11 cellular contexts compared by ENCODE assay signal in genomic region chr17:45224671-45225050, GRCh38. TPM values are rescaled to one million over a fixed set of nuclear protein-coding genes. Genes with fewer than 3 reads are reported as not detected.
DNase-seq lines count a peak whose midpoint lies in the region; ATAC-seq and TF ChIP-seq lines count a peak whose summit lies in the region.
"Had no signal": no experiment of that assay in that cellular context is flagged by ENCODE, and none has a peak within 500 bp of the region (broad histone marks: within the 10 kb centered on the region; RNA-seq: fewer than 3 reads in every experiment).

No MANE protein-coding gene starts in this region.

- no peaks in the 10 kb centered on the region for H3K27me3 Mint-ChIP-seq in activated CD4-positive, alpha-beta memory T cell treated with anti-CD3 and anti-CD28 coated beads for 36 hours
- no peaks in the 10 kb centered on the region for H3K27me3 Mint-ChIP-seq in stimulated activated naive CD8-positive, alpha-beta T cell treated with anti-CD3 and anti-CD28 coated beads, Interleukin-15, amount 100 ng/mL, for 72 hours

- H3K4me1 ChIP-seq in heart right ventricle = peaks cover 30 to 86% (median 65%) of the 10 kb centered on the region in 9 donors

- H3K27ac Mint-ChIP-seq in activated CD4-positive, alpha-beta memory T cell treated with anti-CD3 and anti-CD28 coated beads for 36 hours = peak overlapping the region; percentile 100
- peak overlapping the region; percentile 95 to 100 for H3K27ac Mint-ChIP-seq in stimulated activated naive CD8-positive, alpha-beta T cell treated with anti-CD3 and anti-CD28 coated beads, Interleukin-15, amount 100 ng/mL, for 72 hours

- H3K36me3 Mint-ChIP-seq in activated CD4-positive, alpha-beta memory T cell treated with anti-CD3 and anti-CD28 coated beads for 36 hours = peaks cover 47% of the 10 kb centered on the region

- H3K4me3 ChIP-seq in heart right ventricle = peak overlapping the region in 4 of 10 donors; percentile 51 to 71 (median 70)

- no peaks in the 10 kb centered on the region for H3K27me3 ChIP-seq in heart right ventricle

- peak overlapping the region in 9 of 10 donors; percentile 10 to 91 (median 73) for H3K27ac ChIP-seq in heart right ventricle

- H3K9me3 ChIP-seq in heart right ventricle = no peaks in the 10 kb centered on the region

- ATAC-seq in heart right ventricle (peak in 1 of 8 donors; percentile 3), GM18517 (IDR thresholded peaks at IDR 0.05; ENCODE audit: unreplicated experiment) (no peak), HG03039 (IDR thresholded peaks at IDR 0.05; ENCODE audit: unreplicated experiment) (no peak)
- no peak for ATAC-seq in stimulated activated naive CD8-positive, alpha-beta T cell treated with anti-CD3 and anti-CD28 coated beads, Interleukin-15, amount 100 ng/mL, for 72 hours

- intact Hi-C loops in activated CD4-positive, alpha-beta memory T cell treated with anti-CD3 and anti-CD28 coated beads for 36 hours (cut with micrococcal nuclease) = loop anchor here (5.0 kb wide), 1 partner anchor 162 kb away; the partner anchor contains the start of gene NMT1
- intact Hi-C loops in heart right ventricle (cut with DNase I) = loop anchor here in 5 of 10 donors (5.0 to 10.0 kb wide), 4 partner anchors 50 to 163 kb away; partner anchors contain the start of gene MAP3K14 (in 1 of the 5)

- 74 to 77% methylated on average over 9 of the region's 9 CpGs for WGBS in heart right ventricle, 2 donors

- no peak for TF ChIP-seq CTCF in heart right ventricle (IDR thresholded peaks at IDR 0.05)

- CTCF ChIA-PET in activated CD4-positive, alpha-beta memory T cell treated with anti-CD3 and anti-CD28 coated beads for 36 hours (lab: Charles Lee) = interaction anchor here (6.4 to 13.8 kb wide), 2 partner anchors 9 to 75 kb away, joined by 38 to 488 read pairs; partner anchors contain the start of gene HEXIM1

- DNase-seq in activated CD4-positive, alpha-beta T cell treated with anti-CD3 and anti-CD28 coated beads for 48 hours = peak; percentile 63
- no peak for DNase-seq in activated CD4-positive, alpha-beta T cell treated with anti-CD3 and anti-CD28 coated beads for 1 hour
- peak; percentile 63 for DNase-seq in activated CD4-positive, alpha-beta memory T cell treated with anti-CD3 and anti-CD28 coated beads for 36 hours
- DNase-seq in heart right ventricle = no peak
- DNase-seq in stimulated activated naive CD8-positive, alpha-beta T cell treated with anti-CD3 and anti-CD28 coated beads, Interleukin-15, amount 100 ng/mL, for 72 hours = peak; percentile 69 to 70
- no peak for DNase-seq in T1000 (lab: John Stamatoyannopoulos, UW)
- DNase-seq: amniotic stem cell, NCI-H2029 treated with DMSO at 0.1 percent for 48 hours had no signal

- H3K4me3 Mint-ChIP-seq in activated CD4-positive, alpha-beta memory T cell treated with anti-CD3 and anti-CD28 coated beads for 36 hours = peak overlapping the region; percentile 100
- H3K4me3 Mint-ChIP-seq in stimulated activated naive CD8-positive, alpha-beta T cell treated with anti-CD3 and anti-CD28 coated beads, Interleukin-15, amount 100 ng/mL, for 72 hours = peak overlapping the region; percentile 83 to 94

- H3K9me3 Mint-ChIP-seq in activated CD4-positive, alpha-beta memory T cell treated with anti-CD3 and anti-CD28 coated beads for 36 hours = no peaks in the 10 kb centered on the region
- H3K9me3 Mint-ChIP-seq in stimulated activated naive CD8-positive, alpha-beta T cell treated with anti-CD3 and anti-CD28 coated beads, Interleukin-15, amount 100 ng/mL, for 72 hours = no peaks in the 10 kb centered on the region

- no peaks in the 10 kb centered on the region for H3K36me3 ChIP-seq in heart right ventricle

- POLR2A ChIA-PET in activated CD4-positive, alpha-beta memory T cell treated with anti-CD3 and anti-CD28 coated beads for 36 hours (lab: Charles Lee) = interaction anchor here (2.5 to 6.2 kb wide), 5 partner anchors 22 to 92 kb away, joined by 15 to 52 read pairs (median 27); partner anchors contain the start of genes HEXIM1 and MAP3K14

- peaks cover 52% of the 10 kb centered on the region for H3K4me1 Mint-ChIP-seq in activated CD4-positive, alpha-beta memory T cell treated with anti-CD3 and anti-CD28 coated beads for 36 hours (ENCODE audit: low read depth)
- H3K4me1 Mint-ChIP-seq in stimulated activated naive CD8-positive, alpha-beta T cell treated with anti-CD3 and anti-CD28 coated beads, Interleukin-15, amount 100 ng/mL, for 72 hours = peaks cover 62% of the 10 kb centered on the region

RNA-seq across cellular contexts. Expression of gene FMNL1, which starts 3.0 kb away (rescaled TPM):
- 100 to 1,000 TPM; 314 to 331 TPM for total RNA-seq in activated CD4-positive, alpha-beta memory T cell treated with anti-CD3 and anti-CD28 coated beads for 36 hours
- total RNA-seq in heart right ventricle = 10 to 100 TPM in 5 of 10 donors, 1 to 10 TPM in 5; 6.3 to 28.7 (median 9.8) TPM
- 10 to 100 TPM in 1 of 2 donors, 1 to 10 TPM in 1; 5.3 to 11.1 TPM for polyA plus RNA-seq in heart right ventricle

RNA-seq across cellular contexts. Expression of gene SPATA32, which starts 37.2 kb away (rescaled TPM):
- total RNA-seq in activated CD4-positive, alpha-beta memory T cell treated with anti-CD3 and anti-CD28 coated beads for 36 hours = under 1 TPM in 1 of 2 experiments, not detected in 1; 0.12 TPM
- total RNA-seq in heart right ventricle = under 1 TPM in 2 of 10 donors, not detected in 8; 0.13 to 0.16 TPM
- polyA plus RNA-seq in heart right ventricle = not detected
- total RNA-seq: A172 had no signal

Comparison
In these comparisons a context has a peak if more than half of its experiments do, and no peak if none do; other contexts are left out.
1. DNase-seq: peak in activated CD4-positive, alpha-beta T cell treated with anti-CD3 and anti-CD28 coated beads for 48 hours (single experiment), activated CD4-positive, alpha-beta memory T cell treated with anti-CD3 and anti-CD28 coated beads for 36 hours (single experiment) and stimulated activated naive CD8-positive, alpha-beta T cell treated with anti-CD3 and anti-CD28 coated beads, Interleukin-15, amount 100 ng/mL, for 72 hours (2 of 2); none in activated CD4-positive, alpha-beta T cell treated with anti-CD3 and anti-CD28 coated beads for 1 hour (single experiment), heart right ventricle (0 of 2) and T1000 (single experiment).
2. RNA of gene FMNL1, which starts 3.0 kb away (total RNA-seq): 314 to 331 TPM in activated CD4-positive, alpha-beta memory T cell treated with anti-CD3 and anti-CD28 coated beads for 36 hours; 6.3 to 28.7 TPM in heart right ventricle; every median in the first group is over 10 times any median in the second.